In the genomic region with DNA sequence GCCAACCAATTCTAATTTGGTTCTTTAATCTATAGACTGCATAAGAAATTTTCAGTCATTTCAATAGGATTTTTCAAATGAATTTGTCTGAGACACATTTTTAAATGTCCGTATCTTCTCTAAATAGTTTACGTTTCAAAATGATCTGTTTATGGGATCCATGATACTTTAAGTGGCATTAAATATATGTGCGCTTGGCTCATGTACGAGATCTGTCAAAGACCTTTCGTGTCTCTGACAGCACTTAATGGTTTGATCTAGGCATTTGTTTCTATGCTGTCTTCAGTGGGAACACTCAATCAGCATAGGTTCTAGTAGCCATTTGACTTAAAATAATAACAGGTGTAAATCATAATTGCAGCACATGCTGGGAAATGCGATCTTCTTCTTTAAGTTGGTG, we compare ENCODE assay signal across 5 cellular contexts.
"Had no signal": no experiment of that assay in that cellular context is flagged by ENCODE, and none has a peak within 500 bp of the region (broad histone marks: within the 10 kb centered on the region; RNA-seq: fewer than 3 reads in every experiment).

No MANE protein-coding gene starts in this region.

- H3K27me3 Mint-ChIP-seq: IgD-negative memory B cell had no signal

- H3K36me3 Mint-ChIP-seq: IgD-negative memory B cell had no signal

- H3K4me3 ChIP-seq: K562 had no signal

- H3K4me1 Mint-ChIP-seq: IgD-negative memory B cell had no signal

- DNase-seq: IMR-90, KBM-7 had no signal

- H3K27ac ChIP-seq: HL-60 had no signal

- H3K27ac Mint-ChIP-seq: IgD-negative memory B cell had no signal
